In the genomic region with DNA sequence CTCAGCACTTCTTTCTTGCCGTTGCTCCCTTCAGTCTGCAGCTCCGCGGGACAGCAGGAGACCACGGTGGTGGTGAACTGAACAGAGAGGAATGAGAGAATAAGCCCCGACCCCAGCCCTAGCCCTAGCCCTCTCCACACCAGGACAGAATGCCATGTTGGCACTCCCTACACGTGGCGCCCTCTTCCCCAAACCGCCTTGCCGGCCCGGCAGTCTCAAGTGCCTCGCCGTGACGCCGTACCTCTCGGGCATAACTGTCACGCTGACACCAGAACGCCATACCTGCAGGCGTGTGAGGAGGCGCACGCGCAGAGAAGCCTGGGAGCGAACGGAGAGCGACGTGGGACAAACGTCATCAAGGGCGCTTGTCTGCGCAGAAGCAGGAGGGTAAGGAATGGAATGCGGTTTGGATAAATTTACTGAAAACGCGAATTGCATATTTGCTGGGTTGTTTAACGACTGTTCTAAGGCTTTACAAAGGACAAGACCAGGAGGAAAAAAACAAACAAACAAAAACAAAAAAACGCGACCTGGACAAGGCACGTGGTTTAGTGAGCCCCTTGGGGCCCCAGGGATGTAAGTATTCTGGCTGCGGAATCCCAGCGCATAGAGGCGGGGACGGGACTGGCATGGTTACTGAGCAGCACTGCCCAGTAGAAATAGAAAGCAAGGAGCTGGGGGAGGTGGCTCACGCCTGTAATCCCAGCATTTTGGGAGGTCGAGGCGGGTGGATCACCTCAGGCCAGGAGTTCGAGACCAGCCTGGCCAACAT, we compare ENCODE assay signal across 1 cellular context.
A peak's percentile ranks its signal among the peaks of the same experiment; 100 is the strongest.
TF ChIP-seq lines count a peak whose summit lies in the region.

A gene with protein sequence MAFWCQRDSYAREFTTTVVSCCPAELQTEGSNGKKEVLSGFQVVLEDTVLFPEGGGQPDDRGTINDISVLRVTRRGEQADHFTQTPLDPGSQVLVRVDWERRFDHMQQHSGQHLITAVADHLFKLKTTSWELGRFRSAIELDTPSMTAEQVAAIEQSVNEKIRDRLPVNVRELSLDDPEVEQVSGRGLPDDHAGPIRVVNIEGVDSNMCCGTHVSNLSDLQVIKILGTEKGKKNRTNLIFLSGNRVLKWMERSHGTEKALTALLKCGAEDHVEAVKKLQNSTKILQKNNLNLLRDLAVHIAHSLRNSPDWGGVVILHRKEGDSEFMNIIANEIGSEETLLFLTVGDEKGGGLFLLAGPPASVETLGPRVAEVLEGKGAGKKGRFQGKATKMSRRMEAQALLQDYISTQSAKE (minus strand): TSS at position 294 of the 772 bp plus-strand sequence. CDS start 14 bp downstream, at position 280.

TF ChIP-seq in H1, 55 proteins besides CTCF, POLR2A, EP300 and RAD21 (continued from another document):
- 0 out of 2 replicates have a peak, but pooled peaks have one; percentile 34 for TF ChIP-seq SP4 (IDR thresholded peaks at IDR 0.05; ENCODE audit: low read length)
- peak; percentile 60 to 63; a peak in 1 of 4 replicates for TF ChIP-seq HDAC2 (IDR thresholded peaks at IDR 0.05; ENCODE audit: borderline replicate concordance in 1 of 2, low read depth in 2 of 2, low read length in 2 of 2)
- TF ChIP-seq SIRT6 (IDR thresholded peaks at IDR 0.05; ENCODE audit: low read length) = no peak
- no peak for TF ChIP-seq MAFK (IDR thresholded peaks at IDR 0.05; ENCODE audit: low read depth, low read length)
TF ChIP-seq in H1: peak in this region for 18.
